Comparison of ENCODE assay signal across 8 cellular contexts in genomic region chrX:40933132-40934078, GRCh38.
A peak's percentile ranks its signal among the peaks of the same experiment; 100 is the strongest.
DNase-seq lines count a peak whose midpoint lies in the region; ATAC-seq and TF ChIP-seq lines count a peak whose summit lies in the region.

No MANE protein-coding gene starts in this region.

- dilution Hi-C loops in mammary epithelial cell (cut with HindIII; ENCODE audit: low sequenced_read_pairs), result no loop called here

- intact Hi-C loops in mammary epithelial cell (cut with micrococcal nuclease), result loop anchor here (2.0 to 5.0 kb wide), 2 partner anchors 79 to 153 kb away; no protein-coding TSS in a partner anchor

- TF ChIP-seq CTCF in mammary epithelial cell (conservative IDR thresholded peaks at IDR 0.05 in 1 of 2, IDR thresholded peaks at IDR 0.05 in 1 of 2; ENCODE audit: extremely low read depth in 1 of 2, insufficient read depth in 1 of 2, low read depth in 1 of 2, low read length in 2 of 2), result no peak

- H3K36me3 ChIP-seq in SJCRH30, result no peaks in the 10 kb centered on the region
- no peaks in the 10 kb centered on the region for H3K36me3 ChIP-seq in mammary epithelial cell (ENCODE audit: insufficient read depth, low read length)
- H3K36me3 ChIP-seq in thymus (ENCODE audit: control insufficient read depth, insufficient read depth), result no peaks in the 10 kb centered on the region

- no TSS peak for BruUV-seq in mammary epithelial cell (replicated peaks; lab: Mats Ljungman, UMichigan)

- H4K20me1 ChIP-seq in mammary epithelial cell (ENCODE audit: insufficient read depth, low read length), result no peaks in the 10 kb centered on the region

- in situ Hi-C loops in mammary epithelial cell (cut with MboI; ENCODE audit: low sequenced_read_pairs in 2 of 2), result no loop called here

- H3K27me3 ChIP-seq in SJCRH30, result no peaks in the 10 kb centered on the region
- H3K27me3 ChIP-seq in mammary epithelial cell (ENCODE audit: insufficient read depth, low read length), result no peaks in the 10 kb centered on the region
- H3K27me3 ChIP-seq in thymus (ENCODE audit: control insufficient read depth, insufficient read depth), result no peaks in the 10 kb centered on the region

- peak; percentile 10 for DNase-seq in activated CD4-positive, alpha-beta T cell treated with anti-CD3 and anti-CD28 coated beads for 24 hours (ENCODE audit: low read depth in 2 of 2)
- no peak for DNase-seq in activated CD4-positive, alpha-beta T cell treated with anti-CD3 and anti-CD28 coated beads for 1 hour
- DNase-seq in SJCRH30 (peak; percentile 39 to 65), mammary epithelial cell (no peak), medulla oblongata (ENCODE audit: extremely low spot score) (peak; percentile 52)

- peak overlapping the region; percentile 68 for H3K4me2 ChIP-seq in mammary epithelial cell (ENCODE audit: insufficient read depth, low read depth, low read length)

- H3K4me1 ChIP-seq in SJCRH30 (peaks cover 5% of the 10 kb centered on the region; the same call in 1 of the 2 replicates), mammary epithelial cell (ENCODE audit: insufficient read depth, low read length) (peaks cover 6% of the 10 kb centered on the region), thymus (ENCODE audit: control insufficient read depth, insufficient read depth, low read length) (no peaks in the 10 kb centered on the region)

- H3K9ac ChIP-seq in mammary epithelial cell (ENCODE audit: insufficient read depth, low read length), result peak overlapping the region; percentile 48

- CTCF ChIA-PET in mammary epithelial cell (lab: Charles Lee; ENCODE audit: low non-redundant PET), result no interaction called here

- H3K9me3 ChIP-seq in SJCRH30 (replicated peaks) (no peaks in the 10 kb centered on the region), mammary epithelial cell (replicated peaks; ENCODE audit: insufficient read depth, low read length) (no peaks in the 10 kb centered on the region), thymus (ENCODE audit: control insufficient read depth) (no peaks in the 10 kb centered on the region)

- H2AFZ ChIP-seq in mammary epithelial cell (ENCODE audit: low read depth, low read length), result peak overlapping the region; percentile 79

- no peak for ATAC-seq in HG03135 (IDR thresholded peaks at IDR 0.05; ENCODE audit: unreplicated experiment)
- no peak for ATAC-seq in GM21447 (IDR thresholded peaks at IDR 0.05; ENCODE audit: unreplicated experiment)

- H3K27ac ChIP-seq in SJCRH30 (peak overlapping the region; percentile 64), mammary epithelial cell (ENCODE audit: insufficient read depth, low read depth, low read length) (peak overlapping the region; percentile 18), thymus (ENCODE audit: low read depth) (peak overlapping the region; percentile 52)

- no peaks in the 10 kb centered on the region for H3K79me2 ChIP-seq in mammary epithelial cell (ENCODE audit: insufficient read depth, low read length)

- WGBS in mammary epithelial cell (ENCODE audit: low coverage, missing lambda C conversion rate), result 32% methylated on average over 11 of the region's 11 CpGs
- 11% methylated on average over 11 of the region's 11 CpGs for WGBS in thymus

- H3K4me3 ChIP-seq in SJCRH30 (peak overlapping the region; percentile 49), mammary epithelial cell (replicated peaks in 1 of 3; ENCODE audit: insufficient read depth in 1 of 3, low read depth in 2 of 3, low read length in 3 of 3) (peak overlapping the region in 1 of 3 experiments; percentile 2), thymus (ENCODE audit: low read length) (peak overlapping the region; percentile 39)

Comparison
In these comparisons a context has a peak if more than half of its experiments do, and no peak if none do; other contexts are left out.
1. DNase-seq: peak in activated CD4-positive, alpha-beta T cell treated with anti-CD3 and anti-CD28 coated beads for 24 hours (2 of 2), SJCRH30 (2 of 2) and medulla oblongata (single experiment); none in activated CD4-positive, alpha-beta T cell treated with anti-CD3 and anti-CD28 coated beads for 1 hour (single experiment) and mammary epithelial cell (single experiment).
2. Peak in every context shown above with its lines, with median percentiles within 50 percentile points of each other: H3K27ac ChIP-seq.